ENCODE assay signal across 18 cellular contexts in genomic region chr2:207621640-207622039, GRCh38. TPM values are rescaled to one million over a fixed set of nuclear protein-coding genes. Genes with fewer than 3 reads are reported as not detected.
DNase-seq lines count a peak whose midpoint lies in the region; ATAC-seq and TF ChIP-seq lines count a peak whose summit lies in the region.
"Had no signal": no experiment of that assay in that cellular context is flagged by ENCODE, and none has a peak within 500 bp of the region (broad histone marks: within the 10 kb centered on the region; RNA-seq: fewer than 3 reads in every experiment).

No MANE protein-coding gene starts in this region.

- no peak overlapping the region for H3K4me3 ChIP-seq in CD4-positive, alpha-beta memory T cell (ENCODE audit: low read length in 2 of 2)
- no peak overlapping the region for H3K4me3 ChIP-seq in GM12865 (ENCODE audit: low read depth, low read length)
- H3K4me3 ChIP-seq: sigmoid colon, thoracic aorta had no signal

- peaks cover 18% of the 10 kb centered on the region for H3K36me3 ChIP-seq in CD4-positive, alpha-beta memory T cell (ENCODE audit: insufficient read depth, low read length)

- H3K27ac ChIP-seq in CD4-positive, alpha-beta memory T cell (ENCODE audit: low read depth, low read length), result no peak overlapping the region
- H3K27ac ChIP-seq: sigmoid colon, thoracic aorta had no signal

- intact Hi-C loops in CD4-positive, alpha-beta memory T cell (cut with micrococcal nuclease), result loop anchor here (10.0 kb wide), 1 partner anchor 47 kb away; no protein-coding TSS in a partner anchor

- H3K4me1 Mint-ChIP-seq in CD4-positive, alpha-beta memory T cell, result peaks cover 23 to 56% (median 34%) of the 10 kb centered on the region in 4 donors
- peaks cover 39% of the 10 kb centered on the region for H3K4me1 Mint-ChIP-seq in T-helper 2 cell treated with Interferon-gamma antibody and Interleukin-4, amounts not matched to agents 5 μg/mL and 100 μg/mL, for 36 hours (ENCODE audit: low read depth)
- H3K4me1 Mint-ChIP-seq in naive B cell, result peaks cover 50 to 81% (median 60%) of the 10 kb centered on the region in 3 donors

- no peaks in the 10 kb centered on the region for H3K27me3 Mint-ChIP-seq in CD4-positive, alpha-beta memory T cell
- no peaks in the 10 kb centered on the region for H3K27me3 Mint-ChIP-seq in T-helper 2 cell treated with Interferon-gamma antibody and Interleukin-4, amounts not matched to agents 5 μg/mL and 100 μg/mL, for 36 hours (ENCODE audit: low read depth)
- no peaks in the 10 kb centered on the region for H3K27me3 Mint-ChIP-seq in naive B cell

- peak overlapping the region in 6 of 7 donors; percentile 1 to 83 (median 26) for H3K27ac Mint-ChIP-seq in CD4-positive, alpha-beta memory T cell
- peak overlapping the region; percentile 39 for H3K27ac Mint-ChIP-seq in T-helper 2 cell treated with Interferon-gamma antibody and Interleukin-4, amounts not matched to agents 5 μg/mL and 100 μg/mL, for 36 hours
- H3K27ac Mint-ChIP-seq in naive B cell, result peak overlapping the region; percentile 19 to 88 (median 55)

- H3K4me3 Mint-ChIP-seq in CD4-positive, alpha-beta memory T cell, result peak overlapping the region in 3 of 8 donors; percentile 3 to 26 (median 20)
- peak overlapping the region; percentile 49 for H3K4me3 Mint-ChIP-seq in T-helper 2 cell treated with Interferon-gamma antibody and Interleukin-4, amounts not matched to agents 5 μg/mL and 100 μg/mL, for 36 hours
- H3K4me3 Mint-ChIP-seq in naive B cell, result peak overlapping the region in 7 of 8 donors; percentile 1 to 75 (median 62)

- CTCF ChIA-PET in CD4-positive, alpha-beta memory T cell (lab: Charles Lee; ENCODE audit: partially characterized antibody), result interaction anchor here (0.9 to 1.4 kb wide), 3 partner anchors 14 to 90 kb away, joined by 3 to 6 read pairs (median 3); no protein-coding TSS in a partner anchor

- no peaks in the 10 kb centered on the region for H3K9me3 ChIP-seq in CD4-positive, alpha-beta memory T cell (ENCODE audit: control insufficient read depth in 1 of 2, low read length in 2 of 2)
- H3K9me3 ChIP-seq: sigmoid colon, thoracic aorta had no signal

- peaks cover 20 to 47% of the 10 kb centered on the region in 2 donors for H3K36me3 Mint-ChIP-seq in CD4-positive, alpha-beta memory T cell
- peaks cover 42% of the 10 kb centered on the region for H3K36me3 Mint-ChIP-seq in T-helper 2 cell treated with Interferon-gamma antibody and Interleukin-4, amounts not matched to agents 5 μg/mL and 100 μg/mL, for 36 hours (ENCODE audit: low read depth)
- peaks cover 13 to 17% of the 10 kb centered on the region in 2 donors for H3K36me3 Mint-ChIP-seq in naive B cell

- H3K9me3 Mint-ChIP-seq in CD4-positive, alpha-beta memory T cell, result no peaks in the 10 kb centered on the region
- H3K9me3 Mint-ChIP-seq in T-helper 2 cell treated with Interferon-gamma antibody and Interleukin-4, amounts not matched to agents 5 μg/mL and 100 μg/mL, for 36 hours, result no peaks in the 10 kb centered on the region
- no peaks in the 10 kb centered on the region for H3K9me3 Mint-ChIP-seq in naive B cell

- H3K27me3 ChIP-seq in CD4-positive, alpha-beta memory T cell (ENCODE audit: insufficient read depth, low read length), result no peaks in the 10 kb centered on the region
- H3K27me3 ChIP-seq: sigmoid colon had no signal

- TF ChIP-seq CTCF in GM12865 (IDR thresholded peaks at IDR 0.05; ENCODE audit: insufficient read depth, low read depth, low read length, missing control alignments), result no peak

- ATAC-seq in naive B cell (ENCODE audit: low read depth in 2 of 2), result no peak
- no peak for ATAC-seq in HG03342 (IDR thresholded peaks at IDR 0.05; ENCODE audit: unreplicated experiment)
- ATAC-seq: left cardiac atrium had no signal

- POLR2A ChIA-PET in CD4-positive, alpha-beta memory T cell (lab: Charles Lee; ENCODE audit: partially characterized antibody), result interaction anchor here (0.7 to 1.8 kb wide), 2 partner anchors 92 to 403 kb away, joined by 3 to 10 read pairs; partner anchors contain the start of gene CREB1

- no peak for DNase-seq in CD4-positive, alpha-beta memory T cell
- DNase-seq in GM12865 (ENCODE audit: low read depth) (peak; percentile 15), naive B cell (no peak), NCI-H345 treated with DMSO at 0.1 percent for 48 hours (lab: John Stamatoyannopoulos, UW; ENCODE audit: unreplicated experiment) (no peak)
- DNase-seq in T-helper 2 cell treated with Interferon-gamma antibody and Interleukin-4, amounts not matched to agents 5 μg/mL and 100 μg/mL, for 36 hours (ENCODE audit: low spot score), result no peak
- no peak for DNase-seq in stimulated activated CD4-positive, alpha-beta T cell treated with anti-CD3 and anti-CD28 coated beads, Interleukin-4, amount 100 ng/mL, for 24 hours
- DNase-seq: activated CD4-positive, alpha-beta T cell treated with anti-CD3 and anti-CD28 coated beads, Interleukin-2, amount 50 U/mL, for 4 hours; aorta; DMS53; Kasumi-1; left cardiac atrium; NCI-H1436; NCI-H446 treated with DMSO at 0.1 percent for 48 hours; sigmoid colon; stimulated activated CD4-positive, alpha-beta T cell treated with anti-CD3 and anti-CD28 coated beads, Interleukin-2, amount 100 ng/mL, for 24 hours; T1000 had no signal

- H3K4me1 ChIP-seq in CD4-positive, alpha-beta memory T cell (ENCODE audit: insufficient read depth, low read length), result peaks cover 34% of the 10 kb centered on the region

RNA-seq across cellular contexts. Expression of gene METTL21A, which starts 3.6 kb away (rescaled TPM):
- total RNA-seq in CD4-positive, alpha-beta memory T cell, result 10 to 100 TPM; 16.6 to 16.9 TPM
- 10 to 100 TPM; 26.9 to 38.2 TPM for polyA plus RNA-seq in CD4-positive, alpha-beta memory T cell
- 10 to 100 TPM; 61.5 to 97.9 (median 85.7) TPM for polyA plus RNA-seq in naive B cell (ENCODE audit: low read depth in 6 of 6)
